Comparison of ENCODE assay signal across 11 cellular contexts in genomic region chr7:2701832-2702593, GRCh38. TPM values are rescaled to one million over a fixed set of nuclear protein-coding genes. Genes with fewer than 3 reads are reported as not detected.
DNase-seq lines count a peak whose midpoint lies in the region; ATAC-seq and TF ChIP-seq lines count a peak whose summit lies in the region.
"Had no signal": no experiment of that assay in that cellular context is flagged by ENCODE, and none has a peak within 500 bp of the region (broad histone marks: within the 10 kb centered on the region; RNA-seq: fewer than 3 reads in every experiment).

No MANE protein-coding gene starts in this region.

- POLR2A ChIA-PET in WTC11 (lab: Charles Lee), result interaction anchor here (0.5 kb wide), 1 partner anchor 86 kb away, joined by 3 read pairs; no protein-coding TSS in a partner anchor

- TF ChIP-seq CTCF in WTC11 (IDR thresholded peaks at IDR 0.05), result no peak
- TF ChIP-seq CTCF in retinal pigment epithelial cell (conservative IDR thresholded peaks at IDR 0.05; ENCODE audit: low read depth, low read length), result no peak

- CTCF ChIA-PET in WTC11 (lab: Charles Lee), result interaction anchor here (0.8 to 4.9 kb wide), 11 partner anchors 8 to 250 kb away, joined by 3 to 44 read pairs (median 4); no protein-coding TSS in a partner anchor

- H3K4me3 Mint-ChIP-seq in WTC11, result no peak overlapping the region

- DNase-seq in EH (ENCODE audit: low read depth), result peak; percentile 48
- no peak for DNase-seq in WTC11 (ENCODE audit: low spot score)
- peak; percentile 65 for DNase-seq in left cardiac atrium
- DNase-seq in retinal pigment epithelial cell (ENCODE audit: low read depth), result peak; percentile 19
- DNase-seq in HAP-1 (ENCODE audit: low spot score in 2 of 2), result no peak
- no peak for DNase-seq in SW480 (ENCODE audit: low spot score)
- DNase-seq: cortex of kidney, NCI-H345, T-helper 1 cell had no signal

- H3K9me3 ChIP-seq in HAP-1, result no peaks in the 10 kb centered on the region

- H3K27me3 ChIP-seq in HAP-1 (ENCODE audit: low read depth), result peaks cover 17% of the 10 kb centered on the region

- no peaks in the 10 kb centered on the region for H3K36me3 Mint-ChIP-seq in WTC11

- peak overlapping the region; percentile 34 for H3K27ac Mint-ChIP-seq in WTC11

- no peaks in the 10 kb centered on the region for H3K36me3 ChIP-seq in HAP-1 (replicated peaks)

- H3K4me1 ChIP-seq in HAP-1, result no peaks in the 10 kb centered on the region

- H3K4me1 Mint-ChIP-seq in WTC11, result 0 out of 2 replicates have a peak, but pooled peaks cover 3% of the 10 kb centered on the region

- in situ Hi-C loops in HAP-1 (cut with MboI; ENCODE audit: low sequenced_read_pairs), result loop anchor here (10.0 kb wide), 1 partner anchor 247 kb away; no protein-coding TSS in a partner anchor

- no peak for ATAC-seq in WTC11
- ATAC-seq in left cardiac atrium, result peak; percentile 51 to 90
- no peak for ATAC-seq in GM21717 (IDR thresholded peaks at IDR 0.05; ENCODE audit: unreplicated experiment)
- no peak for ATAC-seq in GM21526 (IDR thresholded peaks at IDR 0.05; ENCODE audit: low FRiP score, unreplicated experiment)

- no peak overlapping the region for H3K4me3 ChIP-seq in retinal pigment epithelial cell (ENCODE audit: low read length)
- H3K4me3 ChIP-seq in HAP-1, result no peak overlapping the region

- no peaks in the 10 kb centered on the region for H3K27me3 Mint-ChIP-seq in WTC11 (ENCODE audit: low read depth)

- no peaks in the 10 kb centered on the region for H3K9me3 Mint-ChIP-seq in WTC11

- intact Hi-C loops in left cardiac atrium (cut with DNase I), result no loop called here

TF ChIP-seq in WTC11, 78 proteins besides CTCF, POLR2A, EP300 and RAD21:
- TF ChIP-seq MLX (CRISPR knock-in tag; IDR thresholded peaks at IDR 0.05) (no peak), ZNF263 (CRISPR knock-in tag; IDR thresholded peaks at IDR 0.05; ENCODE audit: low read depth) (no peak), MXD4 (CRISPR knock-in tag; IDR thresholded peaks at IDR 0.05; ENCODE audit: borderline replicate concordance) (no peak), PRRX2 (CRISPR knock-in tag; IDR thresholded peaks at IDR 0.05) (no peak), SOX15 (CRISPR knock-in tag; IDR thresholded peaks at IDR 0.05) (no peak), CREB1 (CRISPR knock-in tag; IDR thresholded peaks at IDR 0.05) (no peak), SMAD3 (CRISPR knock-in tag; IDR thresholded peaks at IDR 0.05; ENCODE audit: borderline replicate concordance) (no peak), ATF1 (CRISPR knock-in tag; IDR thresholded peaks at IDR 0.05) (no peak), NFYB (CRISPR knock-in tag; conservative IDR thresholded peaks at IDR 0.05; ENCODE audit: low read depth) (no peak), GRHL2 (CRISPR knock-in tag; IDR thresholded peaks at IDR 0.05; ENCODE audit: insufficient replicate concordance, severe bottlenecking) (no peak), JAZF1 (CRISPR knock-in tag; IDR thresholded peaks at IDR 0.05) (no peak)
- TF ChIP-seq, protein P1, sequence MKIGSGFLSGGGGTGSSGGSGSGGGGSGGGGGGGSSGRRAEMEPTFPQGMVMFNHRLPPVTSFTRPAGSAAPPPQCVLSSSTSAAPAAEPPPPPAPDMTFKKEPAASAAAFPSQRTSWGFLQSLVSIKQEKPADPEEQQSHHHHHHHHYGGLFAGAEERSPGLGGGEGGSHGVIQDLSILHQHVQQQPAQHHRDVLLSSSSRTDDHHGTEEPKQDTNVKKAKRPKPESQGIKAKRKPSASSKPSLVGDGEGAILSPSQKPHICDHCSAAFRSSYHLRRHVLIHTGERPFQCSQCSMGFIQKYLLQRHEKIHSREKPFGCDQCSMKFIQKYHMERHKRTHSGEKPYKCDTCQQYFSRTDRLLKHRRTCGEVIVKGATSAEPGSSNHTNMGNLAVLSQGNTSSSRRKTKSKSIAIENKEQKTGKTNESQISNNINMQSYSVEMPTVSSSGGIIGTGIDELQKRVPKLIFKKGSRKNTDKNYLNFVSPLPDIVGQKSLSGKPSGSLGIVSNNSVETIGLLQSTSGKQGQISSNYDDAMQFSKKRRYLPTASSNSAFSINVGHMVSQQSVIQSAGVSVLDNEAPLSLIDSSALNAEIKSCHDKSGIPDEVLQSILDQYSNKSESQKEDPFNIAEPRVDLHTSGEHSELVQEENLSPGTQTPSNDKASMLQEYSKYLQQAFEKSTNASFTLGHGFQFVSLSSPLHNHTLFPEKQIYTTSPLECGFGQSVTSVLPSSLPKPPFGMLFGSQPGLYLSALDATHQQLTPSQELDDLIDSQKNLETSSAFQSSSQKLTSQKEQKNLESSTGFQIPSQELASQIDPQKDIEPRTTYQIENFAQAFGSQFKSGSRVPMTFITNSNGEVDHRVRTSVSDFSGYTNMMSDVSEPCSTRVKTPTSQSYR (CRISPR knock-in tag; IDR thresholded peaks at IDR 0.05), result no peak

RNA-seq across cellular contexts. Expression of gene AMZ1, which starts 14.0 kb away (rescaled TPM):
- total RNA-seq in WTC11 (2021) (0.85 to 1.4 TPM (median 1.4 TPM) in 3 replicates), left cardiac atrium (under 1 TPM; 0.27 to 0.34 TPM)

Comparison
In these comparisons a context has a peak if more than half of its experiments do, and no peak if none do; other contexts are left out.
1. DNase-seq: peak in EH (single experiment), left cardiac atrium (single experiment) and retinal pigment epithelial cell (single experiment); none in WTC11 (single experiment), HAP-1 (0 of 2) and SW480 (single experiment).
2. ATAC-seq: peak in left cardiac atrium (2 of 2); none in WTC11 (single experiment), GM21717 (single experiment) and GM21526 (single experiment).